ENCODE assay signal across 8 cellular contexts in genomic region chr3:124688580-124689454, GRCh38. TPM values are rescaled to one million over a fixed set of nuclear protein-coding genes. Genes with fewer than 3 reads are reported as not detected.
DNase-seq lines count a peak whose midpoint lies in the region; ATAC-seq, FAIRE-seq and TF ChIP-seq lines count a peak whose summit lies in the region.

No MANE protein-coding gene starts in this region.

- peak; percentile 75 to 95 (median 79); a peak in 5 of 6 replicates for TF ChIP-seq CTCF in GM12878 (IDR thresholded peaks at IDR 0.05 in 2 of 3, conservative IDR thresholded peaks at IDR 0.05 in 1 of 3; ENCODE audit: control insufficient read depth in 2 of 3, extremely low read depth in 1 of 3, insufficient read depth in 1 of 3, low read depth in 3 of 3, low read length in 3 of 3)
- peak; percentile 51 to 85 (median 79) for TF ChIP-seq CTCF in spleen (IDR thresholded peaks at IDR 0.05 in 8 of 11, conservative IDR thresholded peaks at IDR 0.05 in 3 of 11)

- POLR2A ChIA-PET in GM12878 (lab: Charles Lee), result interaction anchor here (0.8 to 1.1 kb wide), 4 partner anchors 45 to 123 kb away, joined by 3 to 5 read pairs (median 3); no protein-coding TSS in a partner anchor

- no peak overlapping the region for H3K27ac ChIP-seq in GM12878 (ENCODE audit: control insufficient read depth, insufficient read depth)
- no peak overlapping the region for H3K27ac ChIP-seq in spleen

- RAD21 ChIA-PET in GM12878 (lab: Charles Lee; ENCODE audit: unreplicated experiment), result interaction anchor here (0.7 to 8.7 kb wide), 30 partner anchors 10 to 212 kb away, joined by 3 to 199 read pairs (median 4); no protein-coding TSS in a partner anchor

- TF ChIP-seq POLR2A in GM12878 (IDR thresholded peaks at IDR 0.05; ENCODE audit: low read depth, low read length), result no peak
- no peak for TF ChIP-seq POLR2A in spleen (IDR thresholded peaks at IDR 0.05)

- ATAC-seq in GM12878 (peak; percentile 94), GM21390 (IDR thresholded peaks at IDR 0.05; ENCODE audit: unreplicated experiment) (no peak)

- intact Hi-C loops in GM12878 (cut with micrococcal nuclease; ENCODE audit: unreplicated experiment), result loop anchor here (1.0 to 10.0 kb wide), 2 partner anchors 64 to 124 kb away; no protein-coding TSS in a partner anchor
- intact Hi-C loops in spleen (cut with DNase I; ENCODE audit: low total_unique reads), result loop anchor here (5.0 kb wide), 1 partner anchor 122 kb away; no protein-coding TSS in a partner anchor

- H3K36me3 ChIP-seq in GM12878 (ENCODE audit: control insufficient read depth in 2 of 2, insufficient read depth in 2 of 2, low read length in 1 of 2) (no peaks in the 10 kb centered on the region), spleen (no peaks in the 10 kb centered on the region)

- H3K4me3 ChIP-seq in GM12878 (no peak overlapping the region), spleen (no peak overlapping the region)

- peak; percentile 88 for DNase-seq in AG08396 (ENCODE audit: low spot score)
- DNase-seq in GM19239 (ENCODE audit: insufficient read length, low spot score), result peak; percentile 67
- peak; percentile 37 to 52 for DNase-seq in NCI-H1930 (lab: John Stamatoyannopoulos, UW)
- peak; percentile 30 for DNase-seq in GM12878 (ENCODE audit: low read depth, low spot score)
- peak; percentile 60 for DNase-seq in iPS DF 4.7 (ENCODE audit: extremely low read depth, low spot score)
- peak; percentile 85 for DNase-seq in spleen

- H2AFZ ChIP-seq in GM12878 (ENCODE audit: control insufficient read depth, low read depth, low read length), result peak overlapping the region; percentile 66

- TF ChIP-seq EP300 in GM12878 (IDR thresholded peaks at IDR 0.05; ENCODE audit: borderline replicate concordance in 1 of 2, control insufficient read depth in 1 of 2, low read depth in 2 of 2, low read length in 2 of 2), result no peak

- H3K27me3 ChIP-seq in GM12878 (replicated peaks in 1 of 2; ENCODE audit: control insufficient read depth in 2 of 2, insufficient read depth in 2 of 2, low read length in 1 of 2) (no peaks in the 10 kb centered on the region), spleen (replicated peaks in 1 of 7) (peaks cover 0 to 4% (median 0%) of the 10 kb centered on the region in 7 donors)

- H3K4me1 ChIP-seq in GM12878 (ENCODE audit: control insufficient read depth, insufficient read depth, low read length) (no peaks in the 10 kb centered on the region), spleen (peaks cover 0 to 17% (median 12%) of the 10 kb centered on the region in 6 donors)

- BruUV-seq in GM12878 (replicated peaks; lab: Mats Ljungman, UMichigan), result no TSS peak

- SMC1A ChIA-PET in GM12878 (lab: Charles Lee; ENCODE audit: uncharacterized antibody, unreplicated experiment), result interaction anchor here (0.5 to 10.4 kb wide), 40 partner anchors 10 to 901 kb away, joined by 3 to 309 read pairs (median 5); partner anchors contain the start of gene UMPS

- H3K79me2 ChIP-seq in GM12878 (ENCODE audit: control insufficient read depth, insufficient read depth, low read length), result no peaks in the 10 kb centered on the region

- CTCF ChIA-PET in GM12878 (lab: Yijun Ruan, JAX), result interaction anchor here (0.6 to 13.3 kb wide), 42 partner anchors 9 to 894 kb away, joined by 3 to 577 read pairs (median 7); partner anchors contain the start of gene UMPS

- peak; percentile 98 for FAIRE-seq in GM19239 (lab: Jason Lieb, UNC)
- peak; percentile 7 for FAIRE-seq in TTC549 (lab: Jason Lieb, UNC)
- peak; percentile 90 for FAIRE-seq in GM12878 (lab: Jason Lieb, UNC)

- no peak overlapping the region for H3K9ac ChIP-seq in GM12878 (ENCODE audit: control insufficient read depth, insufficient read depth, low read length)

- H3K9me3 ChIP-seq in GM12878 (replicated peaks; ENCODE audit: control insufficient read depth, insufficient read depth, low read length) (no peaks in the 10 kb centered on the region), spleen (no peaks in the 10 kb centered on the region)

- H3K4me2 ChIP-seq in GM12878 (ENCODE audit: control insufficient read depth, insufficient read depth), result no peak overlapping the region

- in situ Hi-C loops in GM12878 (cut with MboI), result loop anchor here (5.0 kb wide), 1 partner anchor 117 kb away; no protein-coding TSS in a partner anchor

- no peaks in the 10 kb centered on the region for H4K20me1 ChIP-seq in GM12878 (ENCODE audit: control insufficient read depth, insufficient read depth)

- peak; percentile 91 for TF ChIP-seq RAD21 in GM12878 (IDR thresholded peaks at IDR 0.05; ENCODE audit: insufficient read depth, low read depth, low read length)

- WGBS in GM12878 (ENCODE audit: insufficient coverage, insufficient replicate concordance, low lambda C conversion rate, missing lambda C conversion rate), result 20% methylated on average over 11 of the region's 11 CpGs
- 19 to 25% (median 22%) methylated on average over 11 of the region's 11 CpGs for WGBS in spleen, 5 donors

TF ChIP-seq in GM12878, 131 proteins besides CTCF, POLR2A, EP300 and RAD21 (continues in another document):
- peak; percentile 66; the same call in 1 of the 2 replicates for TF ChIP-seq YY1 (IDR thresholded peaks at IDR 0.05; ENCODE audit: low read depth, low read length)
- peak; percentile 24; the same call in 1 of the 2 replicates for TF ChIP-seq SPI1 (IDR thresholded peaks at IDR 0.05; ENCODE audit: borderline replicate concordance, insufficient read depth, low read depth, low read length)
- TF ChIP-seq MXI1 (IDR thresholded peaks at IDR 0.05; ENCODE audit: low read depth, low read length), result 0 out of 2 replicates have a peak, but pooled peaks have one; percentile 20
- no peak for TF ChIP-seq KAT2A (conservative IDR thresholded peaks at IDR 0.05; ENCODE audit: control insufficient read depth, low read depth, low read length)
- TF ChIP-seq GATAD2B (conservative IDR thresholded peaks at IDR 0.05; ENCODE audit: low read depth), result 0 out of 2 replicates have a peak, but pooled peaks have one; percentile 33
- TF ChIP-seq RUNX3 (IDR thresholded peaks at IDR 0.05; ENCODE audit: low read length), result peak; percentile 52
- peak; percentile 23; the same call in 1 of the 2 replicates for TF ChIP-seq MLLT1 (IDR thresholded peaks at IDR 0.05)
- TF ChIP-seq MYC (IDR thresholded peaks at IDR 0.05; ENCODE audit: insufficient read depth, insufficient read length, insufficient replicate concordance, low read length, severe bottlenecking), result no peak
- TF ChIP-seq, protein P1, sequence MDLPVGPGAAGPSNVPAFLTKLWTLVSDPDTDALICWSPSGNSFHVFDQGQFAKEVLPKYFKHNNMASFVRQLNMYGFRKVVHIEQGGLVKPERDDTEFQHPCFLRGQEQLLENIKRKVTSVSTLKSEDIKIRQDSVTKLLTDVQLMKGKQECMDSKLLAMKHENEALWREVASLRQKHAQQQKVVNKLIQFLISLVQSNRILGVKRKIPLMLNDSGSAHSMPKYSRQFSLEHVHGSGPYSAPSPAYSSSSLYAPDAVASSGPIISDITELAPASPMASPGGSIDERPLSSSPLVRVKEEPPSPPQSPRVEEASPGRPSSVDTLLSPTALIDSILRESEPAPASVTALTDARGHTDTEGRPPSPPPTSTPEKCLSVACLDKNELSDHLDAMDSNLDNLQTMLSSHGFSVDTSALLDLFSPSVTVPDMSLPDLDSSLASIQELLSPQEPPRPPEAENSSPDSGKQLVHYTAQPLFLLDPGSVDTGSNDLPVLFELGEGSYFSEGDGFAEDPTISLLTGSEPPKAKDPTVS (IDR thresholded peaks at IDR 0.05; ENCODE audit: low read depth, low read length), result no peak
- TF ChIP-seq ZNF207 (IDR thresholded peaks at IDR 0.05; ENCODE audit: borderline replicate concordance), result 0 out of 2 replicates have a peak, but pooled peaks have one; percentile 32
- peak; percentile 87 for TF ChIP-seq ZSCAN29 (IDR thresholded peaks at IDR 0.05)
- TF ChIP-seq NBN (IDR thresholded peaks at IDR 0.05), result peak; percentile 38; the same call in 1 of the 2 replicates
- TF ChIP-seq SMC3 (IDR thresholded peaks at IDR 0.05; ENCODE audit: borderline replicate concordance, low read length), result peak; percentile 98

RNA-seq across cellular contexts. Expression of gene UMPS, which starts 41.4 kb away (rescaled TPM):
- 58.3 and 67.9 TPM in 2 replicates for total RNA-seq in GM12878 (2013; cell fraction: nucleolus; rRNA removed)
- 35.1 and 35.9 TPM in 2 replicates for total RNA-seq in GM12878 (2014; rRNA removed)
- 24.5 and 32.3 TPM in 2 replicates for total RNA-seq in GM12878 (2014; rRNA removed; fragmentation: Illumina TruSeq; extraction: Trizol)
- total RNA-seq in GM12878 (2021), result 46.9 and 48.8 TPM in 2 replicates
- 17.1 TPM for polyA plus RNA-seq in GM12878 (2011; ENCODE audit: low read depth)
- polyA plus RNA-seq in GM12878 (2011; rRNA removed), result 54.9 and 60.0 TPM in 2 replicates
- polyA plus RNA-seq in GM12878 (2011; cell fraction: cytosol; rRNA removed), result 29.2 and 37.9 TPM in 2 replicates
- 23.0 and 24.3 TPM in 2 replicates for polyA plus RNA-seq in GM12878 (2011; cell fraction: nucleus; rRNA removed)
- 19.5 and 21.0 TPM in 2 replicates for polyA plus RNA-seq in GM12878 (2012)
- 26.5 and 32.3 TPM in 2 replicates for polyA plus RNA-seq in GM12878 (2014; fragmentation: Illumina TruSeq; extraction: Trizol)
- 10 to 100 TPM; 52.1 to 69.2 TPM for polyA plus RNA-seq in GM12878 (2014; fragmentation: Nextera tagmentation; extraction: Ambion mirVana)
- 30.6 and 31.9 TPM in 2 replicates for polyA plus RNA-seq in GM12878 (2014; rRNA removed)
- polyA plus RNA-seq in GM12878 (2016; fragmentation: Nextera tagmentation; extraction: Ambion mirVana), result 10 to 100 TPM; 74.0 to 82.8 TPM
- polyA minus RNA-seq in GM12878 (2011; rRNA and poly(A)+ RNA removed), result 36.8 and 38.3 TPM in 2 replicates
- polyA minus RNA-seq in GM12878 (2011; cell fraction: cytosol; rRNA and poly(A)+ RNA removed), result 11.4 and 11.5 TPM in 2 replicates
- polyA minus RNA-seq in GM12878 (2011; cell fraction: nucleus; rRNA and poly(A)+ RNA removed), result 7.7 and 16.5 TPM in 2 replicates
- total RNA-seq in spleen, result 10 to 100 TPM; 21.9 to 41.8 (median 26.7) TPM
- 10 to 100 TPM; 11.2 to 39.8 (median 17.6) TPM for polyA plus RNA-seq in spleen

Comparison
In these comparisons a context has a peak if more than half of its experiments do, and no peak if none do; other contexts are left out.
1. DNase-seq: peak in every context shown above with its lines; median percentile 88 in AG08396; 85 in spleen; 67 in GM19239; 60 in iPS DF 4.7; 44 in NCI-H1930; 30 in GM12878.